ENCODE assay signal across 8 cellular contexts in genomic region chr4:144019277-144019676, GRCh38. TPM values are rescaled to one million over a fixed set of nuclear protein-coding genes. Genes with fewer than 3 reads are reported as not detected.
"Had no signal": no experiment of that assay in that cellular context is flagged by ENCODE, and none has a peak within 500 bp of the region (broad histone marks: within the 10 kb centered on the region; RNA-seq: fewer than 3 reads in every experiment).

Gene GYPB (minus strand): TSS chr4:144019380. CDS start chr4:144019287, 93 bp downstream.

RNA-seq across cellular contexts. Expression of gene GYPB, which starts in this region (rescaled TPM):
- total RNA-seq: LHCN-M2, MCF 10A, NCI-H460, PC-9, Right ventricle myocardium inferior, RPMI7951, SJCRH30, SK-MEL-5 had no signal
